Comparison of ENCODE assay signal across 12 cellular contexts in the genomic region with DNA sequence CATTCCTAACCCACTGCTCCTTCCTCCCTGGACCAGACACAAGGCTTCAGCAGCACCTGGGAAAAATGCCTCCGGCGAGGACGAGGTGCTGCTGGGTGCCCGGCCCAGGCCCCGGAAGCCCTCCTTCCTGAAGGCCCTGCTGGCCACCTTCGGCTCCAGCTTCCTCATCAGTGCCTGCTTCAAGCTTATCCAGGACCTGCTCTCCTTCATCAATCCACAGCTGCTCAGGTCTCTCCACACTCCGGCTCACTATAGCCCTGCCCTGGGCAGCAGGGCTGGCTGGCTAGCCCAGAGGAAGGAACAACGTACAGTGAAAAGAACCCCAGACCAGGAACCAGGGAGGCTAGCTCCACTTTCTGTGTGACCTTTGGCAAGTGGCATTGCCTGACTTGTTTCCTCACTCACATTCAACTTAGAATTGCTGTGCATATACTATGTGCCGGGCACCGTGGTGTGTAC. TPM values are rescaled to one million over a fixed set of nuclear protein-coding genes. Genes with fewer than 3 reads are reported as not detected.
DNase-seq lines count a peak whose midpoint lies in the region; ATAC-seq, FAIRE-seq and TF ChIP-seq lines count a peak whose summit lies in the region.
"Had no signal": no experiment of that assay in that cellular context is flagged by ENCODE, and none has a peak within 500 bp of the region (broad histone marks: within the 10 kb centered on the region; RNA-seq: fewer than 3 reads in every experiment).

No MANE protein-coding gene starts in this region.

- H3K9me3 ChIP-seq in K562 (replicated peaks; ENCODE audit: control insufficient read depth, insufficient read depth, low read depth, low read length), result no peaks in the 10 kb centered on the region
- H3K9me3 ChIP-seq in lower lobe of right lung, result no peaks in the 10 kb centered on the region
- no peaks in the 10 kb centered on the region for H3K9me3 ChIP-seq in transverse colon
- H3K9me3 ChIP-seq: gastroesophageal sphincter had no signal

- peaks cover 59 to 61% of the 10 kb centered on the region in 2 experiments for H3K4me1 ChIP-seq in K562 (replicated peaks in 1 of 2; ENCODE audit: control insufficient read depth in 2 of 2, insufficient read depth in 2 of 2, low read length in 2 of 2)
- peaks cover 29% of the 10 kb centered on the region for H3K4me1 ChIP-seq in lower lobe of right lung
- H3K4me1 ChIP-seq in transverse colon, result peaks cover 31 to 62% (median 50%) of the 10 kb centered on the region in 4 donors
- H3K4me1 ChIP-seq in foreskin keratinocyte, result peaks cover 12% of the 10 kb centered on the region

- peak overlapping the region; percentile 81 for H2AFZ ChIP-seq in K562 (ENCODE audit: low read depth, low read length)

- H3K36me3 Mint-ChIP-seq in activated CD4-positive, alpha-beta T cell treated with anti-CD3 and anti-CD28 coated beads, Interleukin-2, amount 10 ng/mL, durations not matched to agents 24 days and 14 days (ENCODE audit: low read depth), result no peaks in the 10 kb centered on the region
- no peaks in the 10 kb centered on the region for H3K36me3 Mint-ChIP-seq in activated CD4-positive, alpha-beta T cell treated with anti-CD3 and anti-CD28 coated beads for 36 hours (ENCODE audit: low read depth)

- TF ChIP-seq EP300 in K562 (IDR thresholded peaks at IDR 0.05; ENCODE audit: low read length) (no peak), transverse colon (IDR thresholded peaks at IDR 0.05; ENCODE audit: low read depth) (no peak)

- POLR2A ChIA-PET in activated CD4-positive, alpha-beta T cell treated with anti-CD3 and anti-CD28 coated beads for 36 hours (lab: Charles Lee), result no interaction called here
- POLR2A ChIA-PET in K562 (lab: Yijun Ruan, JAX), result interaction anchor here (0.6 to 1.8 kb wide), 6 partner anchors 13 to 558 kb away, joined by 3 to 6 read pairs (median 4); no protein-coding TSS in a partner anchor

- 84% methylated on average over 10 of the region's 10 CpGs for WGBS in K562 (ENCODE audit: insufficient coverage, low coverage, missing lambda C conversion rate)
- 78% methylated on average over 10 of the region's 10 CpGs; no CpG with 5 or more reads in 1 of the 2 donors for WGBS in transverse colon (ENCODE audit: low coverage in 1 of 2), 2 donors

- no peak for DNase-seq in activated CD4-positive, alpha-beta T cell treated with anti-CD3 and anti-CD28 coated beads, Interleukin-2, amount 10 ng/mL, durations not matched to agents 24 days and 14 days
- DNase-seq in activated CD4-positive, alpha-beta T cell treated with anti-CD3 and anti-CD28 coated beads for 36 hours, result no peak
- DNase-seq in K562 (ENCODE audit: extremely low read depth in 1 of 4, low spot score in 3 of 4) (no peak), lower lobe of right lung (no peak), transverse colon (no peak), foreskin keratinocyte (no peak), GM19240 (ENCODE audit: insufficient read length, low spot score) (no peak), NAMALWA (ENCODE audit: low spot score) (no peak)
- DNase-seq: activated CD4-positive, CD25-positive, alpha-beta regulatory T cell treated with anti-CD3 and anti-CD28 coated beads, Interleukin-2, amount 50 U/mL, for 72 hours; KBM-7; NCI-H526 treated with DMSO at 0.1 percent for 48 hours had no signal

- peaks cover 8% of the 10 kb centered on the region for H3K9me1 ChIP-seq in K562 (ENCODE audit: control insufficient read depth, insufficient read depth, low read length)

- CTCF ChIA-PET in activated CD4-positive, alpha-beta T cell treated with anti-CD3 and anti-CD28 coated beads for 36 hours (lab: Charles Lee), result interaction anchor here (0.7 to 1.4 kb wide), 3 partner anchors 13 to 432 kb away, joined by 3 read pairs; no protein-coding TSS in a partner anchor
- CTCF ChIA-PET in K562 (lab: Yijun Ruan, JAX; ENCODE audit: low intra/inter-chr PET ratio), result no interaction called here

- H3K27ac Mint-ChIP-seq in activated CD4-positive, alpha-beta T cell treated with anti-CD3 and anti-CD28 coated beads, Interleukin-2, amount 10 ng/mL, durations not matched to agents 24 days and 14 days, result peak overlapping the region; percentile 62
- H3K27ac Mint-ChIP-seq in activated CD4-positive, alpha-beta T cell treated with anti-CD3 and anti-CD28 coated beads for 36 hours, result no peak overlapping the region

- peaks cover 25% of the 10 kb centered on the region for H3K4me1 Mint-ChIP-seq in activated CD4-positive, alpha-beta T cell treated with anti-CD3 and anti-CD28 coated beads, Interleukin-2, amount 10 ng/mL, durations not matched to agents 24 days and 14 days
- H3K4me1 Mint-ChIP-seq in activated CD4-positive, alpha-beta T cell treated with anti-CD3 and anti-CD28 coated beads for 36 hours, result peaks cover 14% of the 10 kb centered on the region

- no peaks in the 10 kb centered on the region for H4K20me1 ChIP-seq in K562 (replicated peaks; ENCODE audit: control insufficient read depth, insufficient read depth, low read length)

- in situ Hi-C loops in K562 (cut with MboI), result no loop called here
- in situ Hi-C loops in transverse colon (cut with MboI; ENCODE audit: low pct_ligation_motif_present in 1 of 4, low pct_unique_long_range_greater_than_20kb in 1 of 4, low sequenced_read_pairs in 3 of 4), result no loop called here

- H3K9me3 Mint-ChIP-seq in activated CD4-positive, alpha-beta T cell treated with anti-CD3 and anti-CD28 coated beads, Interleukin-2, amount 10 ng/mL, durations not matched to agents 24 days and 14 days, result no peaks in the 10 kb centered on the region
- no peaks in the 10 kb centered on the region for H3K9me3 Mint-ChIP-seq in activated CD4-positive, alpha-beta T cell treated with anti-CD3 and anti-CD28 coated beads for 36 hours (ENCODE audit: low read depth)

- intact Hi-C loops in activated CD4-positive, alpha-beta T cell treated with anti-CD3 and anti-CD28 coated beads, Interleukin-2, amount 10 ng/mL, durations not matched to agents 24 days and 14 days (cut with micrococcal nuclease), result no loop called here
- intact Hi-C loops in activated CD4-positive, alpha-beta T cell treated with anti-CD3 and anti-CD28 coated beads for 36 hours (cut with DNase I, micrococcal nuclease), result no loop called here
- intact Hi-C loops in K562 (cut with micrococcal nuclease), result no loop called here
- intact Hi-C loops in lower lobe of right lung (cut with DNase I), result no loop called here
- intact Hi-C loops in transverse colon (cut with DNase I; ENCODE audit: low total_unique reads), result no loop called here

- BruUV-seq in K562 (replicated peaks; lab: Mats Ljungman, UMichigan), result no TSS peak

- no peaks in the 10 kb centered on the region for H3K79me2 ChIP-seq in K562 (ENCODE audit: control insufficient read depth, insufficient read depth, low read length)

- H3K27ac ChIP-seq in K562 (ENCODE audit: extremely low read depth, low read depth, low read length), result peak overlapping the region; percentile 95
- H3K27ac ChIP-seq in lower lobe of right lung, result peak overlapping the region; percentile 65
- H3K27ac ChIP-seq in transverse colon, result peak overlapping the region; percentile 75 to 81 (median 80)
- H3K27ac ChIP-seq in foreskin keratinocyte, result no peak overlapping the region

- H3K4me2 ChIP-seq in K562 (ENCODE audit: insufficient read depth, low read length), result peak overlapping the region; percentile 73

- H3K9ac ChIP-seq in K562 (ENCODE audit: insufficient read depth in 1 of 2, low read depth in 2 of 2, low read length in 2 of 2), result peak overlapping the region; percentile 58 to 83

- H3K27me3 Mint-ChIP-seq in activated CD4-positive, alpha-beta T cell treated with anti-CD3 and anti-CD28 coated beads, Interleukin-2, amount 10 ng/mL, durations not matched to agents 24 days and 14 days, result peaks cover 2% of the 10 kb centered on the region
- H3K27me3 Mint-ChIP-seq in activated CD4-positive, alpha-beta T cell treated with anti-CD3 and anti-CD28 coated beads for 36 hours, result no peaks in the 10 kb centered on the region

- TF ChIP-seq POLR2A in K562 (conservative IDR thresholded peaks at IDR 0.05) (no peak), transverse colon (IDR thresholded peaks at IDR 0.05) (no peak)

- no peak overlapping the region for H3K4me3 Mint-ChIP-seq in activated CD4-positive, alpha-beta T cell treated with anti-CD3 and anti-CD28 coated beads, Interleukin-2, amount 10 ng/mL, durations not matched to agents 24 days and 14 days
- no peak overlapping the region for H3K4me3 Mint-ChIP-seq in activated CD4-positive, alpha-beta T cell treated with anti-CD3 and anti-CD28 coated beads for 36 hours

- H3K36me3 ChIP-seq in K562 (ENCODE audit: control insufficient read depth, insufficient read depth, low read length), result no peaks in the 10 kb centered on the region
- no peaks in the 10 kb centered on the region for H3K36me3 ChIP-seq in lower lobe of right lung
- H3K36me3 ChIP-seq in transverse colon, result no peaks in the 10 kb centered on the region
- H3K36me3 ChIP-seq: gastroesophageal sphincter had no signal

- no peak for FAIRE-seq in K562 (lab: Jason Lieb, UNC)

- no peak overlapping the region for H3K4me3 ChIP-seq in K562
- H3K4me3 ChIP-seq in lower lobe of right lung, result no peak overlapping the region
- no peak overlapping the region for H3K4me3 ChIP-seq in transverse colon
- H3K4me3 ChIP-seq: gastroesophageal sphincter had no signal

- no peak for TF ChIP-seq CTCF in K562 (IDR thresholded peaks at IDR 0.05 in 2 of 3, conservative IDR thresholded peaks at IDR 0.05 in 1 of 3; ENCODE audit: insufficient read depth in 2 of 3, low read depth in 1 of 3, low read length in 3 of 3)
- no peak for TF ChIP-seq CTCF in lower lobe of right lung (IDR thresholded peaks at IDR 0.05)
- no peak for TF ChIP-seq CTCF in transverse colon (IDR thresholded peaks at IDR 0.05)
- TF ChIP-seq CTCF in foreskin keratinocyte (conservative IDR thresholded peaks at IDR 0.05), result no peak

- TF ChIP-seq RAD21 in K562 (CRISPR knock-in tag; conservative IDR thresholded peaks at IDR 0.05 in 1 of 2, IDR thresholded peaks at IDR 0.05 in 1 of 2), result no peak

- H3K27me3 ChIP-seq in K562 (ENCODE audit: control insufficient read depth in 2 of 2, insufficient read depth in 2 of 2, low read length in 2 of 2) (no peaks in the 10 kb centered on the region; a peak in 1 of 5 replicates), lower lobe of right lung (ENCODE audit: low read depth) (no peaks in the 10 kb centered on the region), transverse colon (no peaks in the 10 kb centered on the region), foreskin keratinocyte (no peaks in the 10 kb centered on the region)
- H3K27me3 ChIP-seq: gastroesophageal sphincter had no signal

- no peak for ATAC-seq in activated CD4-positive, alpha-beta T cell treated with anti-CD3 and anti-CD28 coated beads for 36 hours
- ATAC-seq in K562, result no peak
- peak; percentile 2 to 18 for ATAC-seq in lower lobe of right lung
- no peak for ATAC-seq in foreskin keratinocyte

RNA-seq across cellular contexts. Expression of gene ABCC3, which starts 26.2 kb away (rescaled TPM):
- not detected in 2 replicates for total RNA-seq in activated CD4-positive, alpha-beta T cell treated with anti-CD3 and anti-CD28 coated beads, Interleukin-2, amount 10 ng/mL, durations not matched to agents 24 days and 14 days
- total RNA-seq in activated CD4-positive, alpha-beta T cell treated with anti-CD3 and anti-CD28 coated beads for 36 hours, result not detected
- total RNA-seq in K562 (2011; cell fraction: chromatin; rRNA removed; ENCODE audit: low replicate concordance), result 2.3 and 7.3 TPM in 2 replicates
- 3.3 and 3.7 TPM in 2 replicates for total RNA-seq in K562 (2011; cell fraction: nucleolus; rRNA removed)
- total RNA-seq in K562 (2011; cell fraction: nucleoplasm; rRNA removed), result 2.0 and 2.1 TPM in 2 replicates
- not detected in 2 replicates for total RNA-seq in K562 (2014; rRNA removed)
- not detected in 2 replicates for total RNA-seq in K562 (2014; rRNA removed; fragmentation: Illumina TruSeq; extraction: Trizol)
- total RNA-seq in K562 (2015; rRNA removed; fragmentation: Illumina TruSeq; extraction: Trizol), result not detected in 2 replicates
- total RNA-seq in K562 (2021), result 0.34 and 1.6 TPM in 2 replicates
- polyA plus RNA-seq in K562 (2011; rRNA removed), result 0.78 and 0.93 TPM in 2 replicates
- polyA plus RNA-seq in K562 (2011; cell fraction: cytosol; rRNA removed), result 0.27 and 0.51 TPM in 2 replicates
- polyA plus RNA-seq in K562 (2011; cell fraction: nucleus; rRNA removed), result 2.6 and 6.0 TPM in 2 replicates
- polyA plus RNA-seq in K562 (2012), result 0.31 and 0.44 TPM in 2 replicates
- polyA plus RNA-seq in K562 (2014; fragmentation: Illumina TruSeq; extraction: Trizol), result not detected in 2 replicates
- under 1 TPM in 1 of 2 experiments, not detected in 1; 0.03 TPM for polyA plus RNA-seq in K562 (2014; fragmentation: Nextera tagmentation; extraction: Ambion mirVana)
- 0.07 TPM in 1 of 2 replicates, not detected in the other for polyA plus RNA-seq in K562 (2014; rRNA removed)
- polyA minus RNA-seq in K562 (2011; rRNA and poly(A)+ RNA removed), result 0.35 and 0.45 TPM in 2 replicates
- polyA minus RNA-seq in K562 (2011; cell fraction: cytosol; rRNA and poly(A)+ RNA removed), result 1.4 and 2.1 TPM in 2 replicates
- polyA minus RNA-seq in K562 (2011; cell fraction: nucleus; rRNA and poly(A)+ RNA removed), result 1.4 and 2.3 TPM in 2 replicates
- 41.7 TPM for total RNA-seq in lower lobe of right lung
- total RNA-seq in transverse colon, result 100 to 1,000 TPM; 297 to 655 (median 533) TPM
- total RNA-seq in foreskin keratinocyte, result 22.5 and 28.4 TPM in 2 replicates
- polyA plus RNA-seq in foreskin keratinocyte, result 19.7 and 24.1 TPM in 2 replicates

RNA-seq across cellular contexts. Expression of gene ANKRD40, which starts 46.8 kb away (rescaled TPM):
- total RNA-seq in activated CD4-positive, alpha-beta T cell treated with anti-CD3 and anti-CD28 coated beads, Interleukin-2, amount 10 ng/mL, durations not matched to agents 24 days and 14 days, result 47.7 and 49.8 TPM in 2 replicates
- total RNA-seq in activated CD4-positive, alpha-beta T cell treated with anti-CD3 and anti-CD28 coated beads for 36 hours, result 10 to 100 TPM; 28.0 to 29.8 TPM
- 24.0 and 50.0 TPM in 2 replicates for total RNA-seq in K562 (2011; cell fraction: chromatin; rRNA removed; ENCODE audit: low replicate concordance)
- total RNA-seq in K562 (2011; cell fraction: nucleolus; rRNA removed), result 13.9 and 14.3 TPM in 2 replicates
- total RNA-seq in K562 (2011; cell fraction: nucleoplasm; rRNA removed), result 27.6 and 36.9 TPM in 2 replicates
- total RNA-seq in K562 (2014; rRNA removed) (16.6 and 17.8 TPM in 2 replicates), K562 (2014; rRNA removed; fragmentation: Illumina TruSeq; extraction: Trizol) (28.1 and 30.5 TPM in 2 replicates), K562 (2015; rRNA removed; fragmentation: Illumina TruSeq; extraction: Trizol) (26.8 and 27.7 TPM in 2 replicates), K562 (2021) (26.1 and 28.3 TPM in 2 replicates), lower lobe of right lung (49.5 TPM), transverse colon (10 to 100 TPM; 18.7 to 30.8 (median 24.2) TPM), foreskin keratinocyte (35.6 and 38.8 TPM in 2 replicates)
- polyA plus RNA-seq in K562 (2011; rRNA removed) (23.6 and 28.4 TPM in 2 replicates), K562 (2014; fragmentation: Illumina TruSeq; extraction: Trizol) (26.1 and 28.9 TPM in 2 replicates), K562 (2014; fragmentation: Nextera tagmentation; extraction: Ambion mirVana) (1 to 10 TPM; 9.0 to 9.9 TPM), K562 (2014; rRNA removed) (17.5 and 19.4 TPM in 2 replicates), foreskin keratinocyte (12.0 and 15.0 TPM in 2 replicates)
- 13.4 and 17.8 TPM in 2 replicates for polyA plus RNA-seq in K562 (2011; cell fraction: cytosol; rRNA removed)
- 10.6 and 11.2 TPM in 2 replicates for polyA plus RNA-seq in K562 (2011; cell fraction: nucleus; rRNA removed)
- polyA plus RNA-seq in K562 (2012), result 12.6 and 15.6 TPM in 2 replicates
- 32.0 and 35.6 TPM in 2 replicates for polyA minus RNA-seq in K562 (2011; rRNA and poly(A)+ RNA removed)
- polyA minus RNA-seq in K562 (2011; cell fraction: cytosol; rRNA and poly(A)+ RNA removed), result 15.3 and 15.5 TPM in 2 replicates
- polyA minus RNA-seq in K562 (2011; cell fraction: nucleus; rRNA and poly(A)+ RNA removed), result 8.6 and 9.3 TPM in 2 replicates

RNA-seq across cellular contexts. Expression of gene LUC7L3, which starts 58.5 kb away (rescaled TPM):
- 125 and 133 TPM in 2 replicates for total RNA-seq in activated CD4-positive, alpha-beta T cell treated with anti-CD3 and anti-CD28 coated beads, Interleukin-2, amount 10 ng/mL, durations not matched to agents 24 days and 14 days
- 100 to 1,000 TPM; 112 to 120 TPM for total RNA-seq in activated CD4-positive, alpha-beta T cell treated with anti-CD3 and anti-CD28 coated beads for 36 hours
- total RNA-seq in K562 (2011; cell fraction: chromatin; rRNA removed; ENCODE audit: low replicate concordance), result 92.6 and 423 TPM in 2 replicates
- 72.9 and 85.9 TPM in 2 replicates for total RNA-seq in K562 (2011; cell fraction: nucleolus; rRNA removed)
- total RNA-seq in K562 (2011; cell fraction: nucleoplasm; rRNA removed), result 129 and 178 TPM in 2 replicates
- total RNA-seq in K562 (2014; rRNA removed), result 86.0 and 109 TPM in 2 replicates
- total RNA-seq in K562 (2014; rRNA removed; fragmentation: Illumina TruSeq; extraction: Trizol), result 108 and 126 TPM in 2 replicates
- total RNA-seq in K562 (2015; rRNA removed; fragmentation: Illumina TruSeq; extraction: Trizol), result 116 and 127 TPM in 2 replicates
- total RNA-seq in K562 (2021), result 120 and 134 TPM in 2 replicates
- polyA plus RNA-seq in K562 (2011; rRNA removed), result 171 and 189 TPM in 2 replicates
- 61.7 and 71.2 TPM in 2 replicates for polyA plus RNA-seq in K562 (2011; cell fraction: cytosol; rRNA removed)
- polyA plus RNA-seq in K562 (2011; cell fraction: nucleus; rRNA removed), result 529 and 662 TPM in 2 replicates
- polyA plus RNA-seq in K562 (2012), result 127 TPM in 2 replicates
- polyA plus RNA-seq in K562 (2014; fragmentation: Illumina TruSeq; extraction: Trizol), result 176 and 206 TPM in 2 replicates
- 10 to 100 TPM; 80.8 to 97.7 TPM for polyA plus RNA-seq in K562 (2014; fragmentation: Nextera tagmentation; extraction: Ambion mirVana)
- 207 and 284 TPM in 2 replicates for polyA plus RNA-seq in K562 (2014; rRNA removed)
- 41.1 and 55.4 TPM in 2 replicates for polyA minus RNA-seq in K562 (2011; rRNA and poly(A)+ RNA removed)
- polyA minus RNA-seq in K562 (2011; cell fraction: cytosol; rRNA and poly(A)+ RNA removed), result 18.6 and 19.8 TPM in 2 replicates
- polyA minus RNA-seq in K562 (2011; cell fraction: nucleus; rRNA and poly(A)+ RNA removed), result 160 and 256 TPM in 2 replicates
- total RNA-seq in lower lobe of right lung, result 106 TPM
- total RNA-seq in transverse colon, result 100 to 1,000 TPM in 3 of 4 donors, 10 to 100 TPM in 1; 62.8 to 984 (median 159) TPM
- 39.5 and 46.4 TPM in 2 replicates for total RNA-seq in foreskin keratinocyte
- 63.6 and 74.2 TPM in 2 replicates for polyA plus RNA-seq in foreskin keratinocyte

Comparison
In these comparisons a context has a peak if more than half of its experiments do, and no peak if none do; other contexts are left out.
1. ATAC-seq: peak in lower lobe of right lung (2 of 2); none in activated CD4-positive, alpha-beta T cell treated with anti-CD3 and anti-CD28 coated beads for 36 hours (single experiment), K562 (single experiment) and foreskin keratinocyte (single experiment).